ENCODE assay signal across 19 cellular contexts in the genomic region with DNA sequence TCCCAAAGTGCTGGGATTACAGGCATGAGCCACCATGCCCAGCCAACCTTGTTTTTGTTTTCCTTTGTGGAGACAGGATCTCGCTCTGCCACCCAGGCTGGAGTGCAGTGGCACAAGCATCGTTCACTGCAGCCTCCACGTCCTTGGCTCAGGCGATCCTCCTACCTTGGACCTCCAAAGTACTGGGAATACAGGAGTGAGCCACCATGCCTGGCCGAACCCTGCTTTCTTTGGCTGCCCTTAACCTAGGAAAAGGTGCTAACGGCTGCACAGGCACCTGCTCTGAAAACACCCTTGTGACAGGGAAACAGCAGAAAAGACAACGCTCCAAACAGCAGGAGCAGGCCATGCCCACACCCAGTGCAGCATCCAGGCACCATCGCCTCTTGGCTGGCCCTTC.
DNase-seq lines count a peak whose midpoint lies in the region; ATAC-seq and TF ChIP-seq lines count a peak whose summit lies in the region.
"Had no signal": no experiment of that assay in that cellular context is flagged by ENCODE, and none has a peak within 500 bp of the region (broad histone marks: within the 10 kb centered on the region; RNA-seq: fewer than 3 reads in every experiment).

No MANE protein-coding gene starts in this region.

- H2AK5ac ChIP-seq in neuronal stem cell (ENCODE audit: low read depth, low read length), result no peak overlapping the region

- H3K4me1 ChIP-seq in BLaER1 (peaks cover 80% of the 10 kb centered on the region), neuronal stem cell (ENCODE audit: control insufficient read depth in 2 of 2, insufficient read depth in 1 of 2, low read depth in 1 of 2, low read length in 2 of 2) (no peaks in the 10 kb centered on the region)
- H3K4me1 ChIP-seq: A549 had no signal

- peak overlapping the region; percentile 74 for H3K23ac ChIP-seq in neuronal stem cell (ENCODE audit: low read depth, low read length, poor library complexity)

- H3K36me3 ChIP-seq in BLaER1, result no peaks in the 10 kb centered on the region
- H3K36me3 ChIP-seq in neuronal stem cell (replicated peaks in 1 of 2; ENCODE audit: control insufficient read depth in 2 of 2, insufficient read depth in 2 of 2, low read length in 2 of 2), result no peaks in the 10 kb centered on the region

- no peaks in the 10 kb centered on the region for H3K79me1 ChIP-seq in neuronal stem cell (ENCODE audit: low read depth, low read length)

- WGBS in neuronal stem cell (ENCODE audit: extremely low coverage in 2 of 2, insufficient read length in 2 of 2, insufficient replicate concordance in 1 of 2), 2 donors, result no CpG with 5 or more reads among the region's 8 CpGs

- H3K14ac ChIP-seq in neuronal stem cell (ENCODE audit: low read length), result no peak overlapping the region

- no peak overlapping the region for H3K4ac ChIP-seq in neuronal stem cell (ENCODE audit: low read length)

- no peak overlapping the region for H2AFZ ChIP-seq in neuronal stem cell (ENCODE audit: low read length)
- H2AFZ ChIP-seq: GM23248 had no signal

- H2BK12ac ChIP-seq in neuronal stem cell (ENCODE audit: low read length), result no peak overlapping the region

- H2BK15ac ChIP-seq in neuronal stem cell (ENCODE audit: low read length), result no peak overlapping the region

- H3K9ac ChIP-seq in BLaER1 (no peak overlapping the region), neuronal stem cell (ENCODE audit: low read depth, low read length, poor library complexity) (peak overlapping the region; percentile 13)
- H3K9ac ChIP-seq: GM23248 had no signal

- H3K4me2 ChIP-seq in BLaER1 (peak overlapping the region; percentile 69), neuronal stem cell (ENCODE audit: insufficient read depth, low read length, poor library complexity, severe bottlenecking) (no peak overlapping the region)
- H3K4me2 ChIP-seq: A549 had no signal

- peak overlapping the region; percentile 32 for H4K91ac ChIP-seq in neuronal stem cell (ENCODE audit: low read depth, low read length, poor library complexity)

- no peak overlapping the region for H2BK120ac ChIP-seq in neuronal stem cell (ENCODE audit: low read depth, low read length)

- H3K9me3 ChIP-seq in BLaER1 (no peaks in the 10 kb centered on the region), neuronal stem cell (replicated peaks in 1 of 2; ENCODE audit: control insufficient read depth in 2 of 2, insufficient read depth in 1 of 2, low read depth in 1 of 2, low read length in 2 of 2) (no peaks in the 10 kb centered on the region)
- H3K9me3 ChIP-seq: A549 had no signal

- H3K27me3 ChIP-seq in BLaER1 (no peaks in the 10 kb centered on the region), neuronal stem cell (ENCODE audit: control insufficient read depth in 3 of 3, insufficient read depth in 3 of 3, low read depth in 1 of 3, low read length in 3 of 3) (peaks cover 0 to 27% (median 0%) of the 10 kb centered on the region in 3 experiments)

- H3K27ac ChIP-seq in BLaER1 (peak overlapping the region; percentile 0; the same call in 1 of the 2 replicates), coronary artery (no peak overlapping the region), neuronal stem cell (replicated peaks; ENCODE audit: low read length) (no peak overlapping the region)
- H3K27ac ChIP-seq: 22Rv1, A549, GM23248 had no signal

- peak overlapping the region; percentile 66 for H4K8ac ChIP-seq in neuronal stem cell (ENCODE audit: low read depth, low read length)

- H2BK5ac ChIP-seq in neuronal stem cell (ENCODE audit: low read length), result no peak overlapping the region

- no peaks in the 10 kb centered on the region for H4K20me1 ChIP-seq in BLaER1

- peak; percentile 23 for DNase-seq in activated CD4-positive, CD25-positive, alpha-beta regulatory T cell treated with anti-CD3 and anti-CD28 coated beads, Interleukin-2, amount 50 U/mL, for 72 hours
- DNase-seq in activated CD4-positive, CD25-positive, alpha-beta regulatory T cell (lab: John Stamatoyannopoulos, UW), result no peak
- DNase-seq in coronary artery (ENCODE audit: low spot score) (peak; percentile 57), neuronal stem cell (ENCODE audit: low spot score) (no peak), RKO (ENCODE audit: low spot score) (no peak)
- DNase-seq: AML-193; Calu3; CD8-positive, alpha-beta T cell; DND-41; EL; GM23248; HCEC 1CT; IMR-90 had no signal

- no peak for TF ChIP-seq CTCF in coronary artery (IDR thresholded peaks at IDR 0.05)

- H3K18ac ChIP-seq in neuronal stem cell (ENCODE audit: low read length), result no peak overlapping the region

- ATAC-seq in GM21723 (IDR thresholded peaks at IDR 0.05; ENCODE audit: unreplicated experiment), result no peak
- ATAC-seq in HG03521 (IDR thresholded peaks at IDR 0.05; ENCODE audit: unreplicated experiment), result no peak
- ATAC-seq: A549; CD8-positive, alpha-beta T cell; GM12878 had no signal

- H3K4me3 ChIP-seq in BLaER1 (no peak overlapping the region), coronary artery (no peak overlapping the region), neuronal stem cell (ENCODE audit: low read length in 2 of 2) (no peak overlapping the region)
- H3K4me3 ChIP-seq: A549, GM12878, GM23248 had no signal

Comparison
In these comparisons a context has a peak if more than half of its experiments do, and no peak if none do; other contexts are left out.
1. DNase-seq: peak in activated CD4-positive, CD25-positive, alpha-beta regulatory T cell treated with anti-CD3 and anti-CD28 coated beads, Interleukin-2, amount 50 U/mL, for 72 hours (single experiment) and coronary artery (single experiment); none in activated CD4-positive, CD25-positive, alpha-beta regulatory T cell (0 of 4), neuronal stem cell (single experiment) and RKO (single experiment).